In genomic region chr1:1658583-1659549, GRCh38 we compare ENCODE assay signal across 1 cellular context.
TF ChIP-seq lines count a peak whose summit lies in the region.

TSS of gene CDK11B (minus strand) at chr1:1659004. CDS start at chr1:1657485, 1,519 bp downstream.

TF ChIP-seq in HEK293, 187 proteins besides CTCF, POLR2A, EP300 and RAD21 (continued from another document):
- TF ChIP-seq ZBTB11 (tag by site-specific recombination; conservative IDR thresholded peaks at IDR 0.05; ENCODE audit: low read depth) (peak; percentile 94), ZNF341 (tag by site-specific recombination; IDR thresholded peaks at IDR 0.05; ENCODE audit: low read depth) (peak; percentile 73), ATF2 (tag by site-specific recombination; IDR thresholded peaks at IDR 0.05; ENCODE audit: low read depth) (peak; percentile 47; the same call in 1 of the 2 replicates), INSM2 (tag by site-specific recombination; IDR thresholded peaks at IDR 0.05) (0 out of 2 replicates have a peak, but pooled peaks have one; percentile 33), ZBTB8A (tag by site-specific recombination; IDR thresholded peaks at IDR 0.05) (peak; percentile 88), KLF8 (tag by site-specific recombination; IDR thresholded peaks at IDR 0.05) (peak; percentile 88), SP2 (tag by site-specific recombination; IDR thresholded peaks at IDR 0.05) (peak; percentile 87), ZNF76 (tag by site-specific recombination; IDR thresholded peaks at IDR 0.05; ENCODE audit: borderline replicate concordance, low read depth) (peak; percentile 81), KLF10 (tag by site-specific recombination; IDR thresholded peaks at IDR 0.05) (peak; percentile 85), KLF1 (tag by site-specific recombination; IDR thresholded peaks at IDR 0.05) (peak; percentile 53), ZNF704 (tag by site-specific recombination; IDR thresholded peaks at IDR 0.05) (peak; percentile 78), ZNF580 (tag by site-specific recombination; IDR thresholded peaks at IDR 0.05) (peak; percentile 94), ZNF335 (tag by site-specific recombination; conservative IDR thresholded peaks at IDR 0.05) (peak; percentile 87), ZNF394 (tag by site-specific recombination; IDR thresholded peaks at IDR 0.05; ENCODE audit: borderline replicate concordance) (0 out of 2 replicates have a peak, but pooled peaks have one; percentile 36), ZNF629 (tag by site-specific recombination; IDR thresholded peaks at IDR 0.05) (peak; percentile 100), KLF9 (tag by site-specific recombination; IDR thresholded peaks at IDR 0.05; ENCODE audit: low read depth) (peak; percentile 84), ZBTB26 (tag by site-specific recombination; optimal IDR thresholded peaks at IDR 0.05) (peak; percentile 83), ZBTB17 (tag by site-specific recombination; IDR thresholded peaks at IDR 0.05) (peak; percentile 89), ZNF518A (tag by site-specific recombination; conservative IDR thresholded peaks at IDR 0.05; ENCODE audit: low read depth) (peak; percentile 74), ZBTB21 (tag by site-specific recombination; IDR thresholded peaks at IDR 0.05) (peak; percentile 99)
